Comparison of ENCODE assay signal across 25 cellular contexts in the genomic region with DNA sequence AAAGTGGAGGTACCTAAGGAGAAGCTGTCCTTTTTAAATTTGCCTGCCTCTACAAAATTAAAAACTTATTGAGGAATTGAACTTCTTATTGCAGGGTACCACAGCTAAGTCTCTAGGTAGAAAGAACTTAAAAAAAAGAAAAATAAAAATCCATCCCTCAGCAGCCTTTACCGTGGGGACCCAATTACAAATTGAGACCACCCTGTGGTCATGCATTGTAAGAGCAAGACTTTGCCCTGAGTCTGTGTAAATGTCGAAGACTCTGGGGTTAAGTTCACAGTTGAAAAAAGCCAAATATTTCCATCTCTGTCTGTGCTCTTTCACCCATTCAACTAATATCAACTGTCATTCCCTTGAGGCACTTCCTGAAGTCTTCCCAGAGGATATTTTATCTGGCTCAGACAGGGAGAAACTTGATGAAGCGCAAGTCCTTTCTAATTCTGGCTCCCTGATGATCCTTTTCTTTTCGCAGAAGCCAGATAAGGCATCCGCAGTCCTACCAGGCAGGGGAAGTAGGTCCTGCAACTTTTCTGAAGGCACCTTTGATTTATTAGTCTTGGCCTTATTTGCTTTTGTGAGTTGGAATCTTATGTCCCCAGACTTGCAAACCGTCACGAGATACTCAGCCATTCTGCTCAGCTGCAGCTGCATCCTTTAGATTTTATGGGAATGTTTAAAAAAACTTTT.
DNase-seq lines count a peak whose midpoint lies in the region; ATAC-seq and TF ChIP-seq lines count a peak whose summit lies in the region.
"Had no signal": no experiment of that assay in that cellular context is flagged by ENCODE, and none has a peak within 500 bp of the region (broad histone marks: within the 10 kb centered on the region; RNA-seq: fewer than 3 reads in every experiment).

No MANE protein-coding gene starts in this region.

- H3K4me3 ChIP-seq in AG10803 (ENCODE audit: low read length): no peak overlapping the region
- H3K4me3 ChIP-seq in fibroblast of villous mesenchyme (ENCODE audit: low read depth, low read length): no peak overlapping the region
- H3K4me3 ChIP-seq: A549, body of pancreas, gastroesophageal sphincter, GM12878, lower lobe of right lung, MG63 had no signal

- H3K9me3 Mint-ChIP-seq in WTC11 (no peaks in the 10 kb centered on the region), nephron progenitor cell (peaks cover 4% of the 10 kb centered on the region)

- H3K4me1 Mint-ChIP-seq in WTC11 (peaks cover 27% of the 10 kb centered on the region), nephron progenitor cell (peaks cover 51% of the 10 kb centered on the region)

- ATAC-seq in WTC11: peak; percentile 80
- no peak for ATAC-seq in GM19035 (IDR thresholded peaks at IDR 0.05; ENCODE audit: unreplicated experiment)
- ATAC-seq: A549, body of pancreas, gastroesophageal sphincter, GM12878, lower lobe of right lung, SK-N-SH treated with all-trans-retinoic acid at 6 μM for 48 hours had no signal

- H3K27me3 Mint-ChIP-seq in WTC11 (ENCODE audit: low read depth) (no peaks in the 10 kb centered on the region; the same call in 1 of the 2 replicates), nephron progenitor cell (ENCODE audit: low read depth, poor library complexity) (peaks cover 2% of the 10 kb centered on the region)
- H3K27me3 Mint-ChIP-seq: activated naive CD8-positive, alpha-beta T cell had no signal

- DNase-seq in AG10803 (ENCODE audit: low read depth) (peak; percentile 51), WTC11 (ENCODE audit: low spot score) (no peak), fibroblast of villous mesenchyme (ENCODE audit: low read depth) (peak; percentile 49), nephron progenitor cell (no peak), globus pallidus (ENCODE audit: low spot score) (no peak), activated gamma-delta T cell treated with Interleukin-2 at 50 U/mL for 16 hours (no peak), SKM-1 treated with dmso at 0.1 percent for 144 hours (lab: John Stamatoyannopoulos, UW; ENCODE audit: unreplicated experiment) (no peak)
- DNase-seq: activated CD4-positive, alpha-beta T cell treated with anti-CD3 and anti-CD28 coated beads, Interleukin-2, amount 50 U/mL, for 4 hours; body of pancreas; DND-41; effector CD4-positive, alpha-beta T cell; kidney; lower lobe of right lung; MG63; NCI-H2081; NCI-H446; occipital lobe; substantia nigra; T1000 had no signal

- CTCF ChIA-PET in WTC11 (lab: Charles Lee): interaction anchor here (1.2 to 1.9 kb wide), 2 partner anchors 80 to 937 kb away, joined by 3 to 5 read pairs; no protein-coding TSS in a partner anchor

- POLR2A ChIA-PET in WTC11 (lab: Charles Lee): interaction anchor here (0.6 kb wide), 1 partner anchor 1066 kb away, joined by 3 read pairs; no protein-coding TSS in a partner anchor

- TF ChIP-seq CTCF in AG10803 (conservative IDR thresholded peaks at IDR 0.05; ENCODE audit: low read length) (peak; percentile 17), WTC11 (IDR thresholded peaks at IDR 0.05) (no peak), fibroblast of villous mesenchyme (IDR thresholded peaks at IDR 0.05; ENCODE audit: insufficient read depth, low read depth, low read length) (peak; percentile 7), nephron progenitor cell (IDR thresholded peaks at IDR 0.05) (no peak)

- no peaks in the 10 kb centered on the region for H3K36me3 Mint-ChIP-seq in WTC11
- no peaks in the 10 kb centered on the region for H3K36me3 Mint-ChIP-seq in nephron progenitor cell (ENCODE audit: low read depth)
- H3K36me3 Mint-ChIP-seq: activated naive CD8-positive, alpha-beta T cell had no signal

- H3K4me3 Mint-ChIP-seq in WTC11 (no peak overlapping the region), nephron progenitor cell (no peak overlapping the region)
- H3K4me3 Mint-ChIP-seq: activated naive CD8-positive, alpha-beta T cell had no signal

- H3K27ac Mint-ChIP-seq in WTC11 (no peak overlapping the region), nephron progenitor cell (peak overlapping the region; percentile 80)
- H3K27ac Mint-ChIP-seq: activated naive CD8-positive, alpha-beta T cell had no signal

TF ChIP-seq in WTC11, 78 proteins besides CTCF, POLR2A, EP300 and RAD21:
- TF ChIP-seq STAT6 (CRISPR knock-in tag; conservative IDR thresholded peaks at IDR 0.05; ENCODE audit: low read depth) (no peak), CBFB (CRISPR knock-in tag; IDR thresholded peaks at IDR 0.05; ENCODE audit: low read depth) (no peak), KAT7 (CRISPR knock-in tag; IDR thresholded peaks at IDR 0.05; ENCODE audit: borderline replicate concordance) (no peak), OVOL2 (CRISPR knock-in tag; IDR thresholded peaks at IDR 0.05; ENCODE audit: borderline replicate concordance) (no peak), ZNF396 (CRISPR knock-in tag; IDR thresholded peaks at IDR 0.05; ENCODE audit: borderline replicate concordance) (no peak), MYBL2 (CRISPR knock-in tag; IDR thresholded peaks at IDR 0.05) (no peak)
- TF ChIP-seq, protein P1, sequence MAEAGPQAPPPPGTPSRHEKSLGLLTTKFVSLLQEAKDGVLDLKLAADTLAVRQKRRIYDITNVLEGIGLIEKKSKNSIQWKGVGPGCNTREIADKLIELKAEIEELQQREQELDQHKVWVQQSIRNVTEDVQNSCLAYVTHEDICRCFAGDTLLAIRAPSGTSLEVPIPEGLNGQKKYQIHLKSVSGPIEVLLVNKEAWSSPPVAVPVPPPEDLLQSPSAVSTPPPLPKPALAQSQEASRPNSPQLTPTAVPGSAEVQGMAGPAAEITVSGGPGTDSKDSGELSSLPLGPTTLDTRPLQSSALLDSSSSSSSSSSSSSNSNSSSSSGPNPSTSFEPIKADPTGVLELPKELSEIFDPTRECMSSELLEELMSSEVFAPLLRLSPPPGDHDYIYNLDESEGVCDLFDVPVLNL (CRISPR knock-in tag; IDR thresholded peaks at IDR 0.05; ENCODE audit: borderline replicate concordance, low read depth): no peak
- TF ChIP-seq, protein P2, sequence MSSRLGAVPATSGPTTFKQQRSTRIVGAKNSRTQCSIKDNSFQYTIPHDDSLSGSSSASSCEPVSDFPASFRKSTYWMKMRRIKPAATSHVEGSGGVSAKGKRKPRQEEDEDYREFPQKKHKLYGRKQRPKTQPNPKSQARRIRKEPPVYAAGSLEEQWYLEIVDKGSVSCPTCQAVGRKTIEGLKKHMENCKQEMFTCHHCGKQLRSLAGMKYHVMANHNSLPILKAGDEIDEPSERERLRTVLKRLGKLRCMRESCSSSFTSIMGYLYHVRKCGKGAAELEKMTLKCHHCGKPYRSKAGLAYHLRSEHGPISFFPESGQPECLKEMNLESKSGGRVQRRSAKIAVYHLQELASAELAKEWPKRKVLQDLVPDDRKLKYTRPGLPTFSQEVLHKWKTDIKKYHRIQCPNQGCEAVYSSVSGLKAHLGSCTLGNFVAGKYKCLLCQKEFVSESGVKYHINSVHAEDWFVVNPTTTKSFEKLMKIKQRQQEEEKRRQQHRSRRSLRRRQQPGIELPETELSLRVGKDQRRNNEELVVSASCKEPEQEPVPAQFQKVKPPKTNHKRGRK (CRISPR knock-in tag; IDR thresholded peaks at IDR 0.05; ENCODE audit: borderline replicate concordance): no peak

Comparison
In these comparisons a context has a peak if more than half of its experiments do, and no peak if none do; other contexts are left out.
1. DNase-seq: peak in AG10803 (single experiment) and fibroblast of villous mesenchyme (single experiment); none in WTC11 (single experiment), nephron progenitor cell (single experiment), globus pallidus (single experiment), activated gamma-delta T cell treated with Interleukin-2 at 50 U/mL for 16 hours (single experiment) and SKM-1 treated with dmso at 0.1 percent for 144 hours (single experiment).
2. CTCF ChIP-seq: peak in AG10803 (single experiment) and fibroblast of villous mesenchyme (single experiment); none in WTC11 (single experiment) and nephron progenitor cell (single experiment).